In genomic region chr3:46890132-46890531, GRCh38 we compare ENCODE assay signal across 24 cellular contexts. TPM values are rescaled to one million over a fixed set of nuclear protein-coding genes. Genes with fewer than 3 reads are reported as not detected.
"Had no signal": no experiment of that assay in that cellular context is flagged by ENCODE, and none has a peak within 500 bp of the region (broad histone marks: within the 10 kb centered on the region; RNA-seq: fewer than 3 reads in every experiment).

No MANE protein-coding gene starts in this region.

- DNase-seq: cortex of kidney; dorsolateral prefrontal cortex; effector CD8-positive, alpha-beta T cell; hypothalamus; left lung; lower lobe of right lung; midbrain; posterior cingulate gyrus; sigmoid colon; stimulated activated CD4-positive, alpha-beta T cell treated with anti-CD3 and anti-CD28 coated beads, Interleukin-2, amount 100 ng/mL, for 24 hours; stimulated activated CD4-positive, alpha-beta T cell treated with anti-CD3 and anti-CD28 coated beads, Interleukin-4, amount 100 ng/mL, for 4 hours; stimulated activated naive CD4-positive, alpha-beta T cell; stomach; transverse colon had no signal

- ATAC-seq: esophagus mucosa; heart left ventricle; left lung; lower lobe of right lung; natural killer cell treated with Interleukin-12 subunit alpha and Interleukin-12 subunit beta and Interleukin-15 and Interleukin-18, amount 100 ng/mL, for 72 hours had no signal

- H3K27ac Mint-ChIP-seq: memory B cell; natural killer cell treated with Interleukin-12 subunit alpha and Interleukin-12 subunit beta and Interleukin-15 and Interleukin-18, amount 100 ng/mL, for 72 hours had no signal

- H3K27me3 ChIP-seq: dorsolateral prefrontal cortex, sigmoid colon had no signal

- H3K36me3 Mint-ChIP-seq: memory B cell; natural killer cell treated with Interleukin-12 subunit alpha and Interleukin-12 subunit beta and Interleukin-15 and Interleukin-18, amount 100 ng/mL, for 72 hours had no signal

- H3K4me3 ChIP-seq: dorsolateral prefrontal cortex, heart left ventricle, left lung, lower lobe of right lung, sigmoid colon, skin epidermis, stomach, thoracic aorta, transverse colon had no signal

- H3K9me3 Mint-ChIP-seq: memory B cell; natural killer cell treated with Interleukin-12 subunit alpha and Interleukin-12 subunit beta and Interleukin-15 and Interleukin-18, amount 100 ng/mL, for 72 hours had no signal

- H3K27ac ChIP-seq: dorsolateral prefrontal cortex, heart left ventricle, left lung, lower lobe of right lung, neutrophil, sigmoid colon, skin epidermis, stomach, thoracic aorta, transverse colon had no signal

- H3K9me3 ChIP-seq: heart left ventricle, left lung, lower lobe of right lung, neutrophil, sigmoid colon, stomach, thoracic aorta, transverse colon had no signal

- H3K36me3 ChIP-seq: heart left ventricle, left lung, lower lobe of right lung, neutrophil, sigmoid colon, stomach, thoracic aorta, transverse colon had no signal

- H3K4me3 Mint-ChIP-seq: memory B cell; natural killer cell treated with Interleukin-12 subunit alpha and Interleukin-12 subunit beta and Interleukin-15 and Interleukin-18, amount 100 ng/mL, for 72 hours had no signal

RNA-seq across cellular contexts. Expression of gene PTH1R, which starts 12.6 kb away (rescaled TPM):
- total RNA-seq: glomerular endothelial cell; natural killer cell treated with Interleukin-12 subunit alpha and Interleukin-12 subunit beta and Interleukin-15 and Interleukin-18, amount 100 ng/mL, for 72 hours had no signal

RNA-seq across cellular contexts. Expression of gene MYL3, which starts 26.9 kb away (rescaled TPM):
- total RNA-seq: frontal cortex; glomerular endothelial cell; natural killer cell treated with Interleukin-12 subunit alpha and Interleukin-12 subunit beta and Interleukin-15 and Interleukin-18, amount 100 ng/mL, for 72 hours; pulmonary artery endothelial cell had no signal
